7 cellular contexts compared by ENCODE assay signal in genomic region chr12:107318554-107318803, GRCh38.
DNase-seq lines count a peak whose midpoint lies in the region; ATAC-seq lines count a peak whose summit lies in the region.

No MANE protein-coding gene starts in this region.

- no peaks in the 10 kb centered on the region for H3K36me3 ChIP-seq in adipocyte (ENCODE audit: control insufficient read depth, insufficient read depth, low read length, severe bottlenecking)

- peaks cover 0 to 14% (median 6%) of the 10 kb centered on the region in 3 donors for H3K4me1 Mint-ChIP-seq in IgD-negative memory B cell
- peaks cover 34% of the 10 kb centered on the region for H3K4me1 Mint-ChIP-seq in stimulated activated effector memory CD8-positive, alpha-beta T cell treated with anti-CD3 and anti-CD28 coated beads, Interleukin-12 subunit alpha, Interleukin-12 subunit beta, amount 100 ng/mL, for 72 hours

- no peak for ATAC-seq in stimulated activated effector memory CD8-positive, alpha-beta T cell treated with anti-CD3 and anti-CD28 coated beads, Interleukin-12 subunit alpha, Interleukin-12 subunit beta, amount 100 ng/mL, for 72 hours
- no peak for ATAC-seq in HG03097 (IDR thresholded peaks at IDR 0.05; ENCODE audit: low FRiP score, unreplicated experiment)

- no peak overlapping the region for H3K27ac Mint-ChIP-seq in IgD-negative memory B cell
- no peak overlapping the region for H3K27ac Mint-ChIP-seq in stimulated activated effector memory CD8-positive, alpha-beta T cell treated with anti-CD3 and anti-CD28 coated beads, Interleukin-12 subunit alpha, Interleukin-12 subunit beta, amount 100 ng/mL, for 72 hours

- H3K9ac ChIP-seq in adipocyte (ENCODE audit: low read length): peak overlapping the region; percentile 60

- H3K4me3 ChIP-seq in adipocyte (ENCODE audit: low read length): peak overlapping the region; percentile 80
- H3K4me3 ChIP-seq in iPS-18c (ENCODE audit: insufficient read depth, low read depth, low read length): peak overlapping the region; percentile 81

- no peaks in the 10 kb centered on the region for H3K9me3 ChIP-seq in adipocyte (ENCODE audit: control insufficient read depth, low read length)
- peaks cover 3% of the 10 kb centered on the region for H3K9me3 ChIP-seq in iPS-18c (ENCODE audit: control insufficient read depth, insufficient read depth, low read length)

- peaks cover 55% of the 10 kb centered on the region for H3K27me3 ChIP-seq in adipocyte (replicated peaks; ENCODE audit: control insufficient read depth, insufficient read depth, low read length)

- H3K4me1 ChIP-seq in adipocyte (ENCODE audit: control insufficient read depth, insufficient read depth, low read length): peaks cover 21% of the 10 kb centered on the region

- H3K9me3 Mint-ChIP-seq in IgD-negative memory B cell: peaks cover 0 to 2% (median 0%) of the 10 kb centered on the region in 3 donors
- H3K9me3 Mint-ChIP-seq in stimulated activated effector memory CD8-positive, alpha-beta T cell treated with anti-CD3 and anti-CD28 coated beads, Interleukin-12 subunit alpha, Interleukin-12 subunit beta, amount 100 ng/mL, for 72 hours: no peaks in the 10 kb centered on the region

- H3K4me3 Mint-ChIP-seq in IgD-negative memory B cell: peak overlapping the region; percentile 42 to 83 (median 62)
- H3K4me3 Mint-ChIP-seq in stimulated activated effector memory CD8-positive, alpha-beta T cell treated with anti-CD3 and anti-CD28 coated beads, Interleukin-12 subunit alpha, Interleukin-12 subunit beta, amount 100 ng/mL, for 72 hours: peak overlapping the region; percentile 93

- DNase-seq in adipocyte (ENCODE audit: low read depth): peak; percentile 54
- DNase-seq in stimulated activated effector memory CD8-positive, alpha-beta T cell treated with anti-CD3 and anti-CD28 coated beads, Interleukin-12 subunit alpha, Interleukin-12 subunit beta, amount 100 ng/mL, for 72 hours (ENCODE audit: low spot score in 2 of 2): peak in 1 of 2 donors; percentile 67
- no peak for DNase-seq in NCI-H2227 (lab: John Stamatoyannopoulos, UW; ENCODE audit: unreplicated experiment)
- DNase-seq in GM19240 (ENCODE audit: insufficient read length, low spot score): no peak

- peaks cover 4% of the 10 kb centered on the region for H3K36me3 Mint-ChIP-seq in IgD-negative memory B cell
- peaks cover 15% of the 10 kb centered on the region for H3K36me3 Mint-ChIP-seq in stimulated activated effector memory CD8-positive, alpha-beta T cell treated with anti-CD3 and anti-CD28 coated beads, Interleukin-12 subunit alpha, Interleukin-12 subunit beta, amount 100 ng/mL, for 72 hours

- H3K27me3 Mint-ChIP-seq in IgD-negative memory B cell: peaks cover 55% of the 10 kb centered on the region
